ENCODE assay signal across 23 cellular contexts in genomic region chr10:115942106-115942505, GRCh38.
"Had no signal": no experiment of that assay in that cellular context is flagged by ENCODE, and none has a peak within 500 bp of the region (broad histone marks: within the 10 kb centered on the region; RNA-seq: fewer than 3 reads in every experiment).

No MANE protein-coding gene starts in this region.

- H3K4me1 Mint-ChIP-seq: activated naive CD8-positive, alpha-beta T cell treated with anti-CD3 and anti-CD28 coated beads for 36 hours; memory B cell; naive thymus-derived CD4-positive, alpha-beta T cell; neural progenitor cell had no signal

- H3K27ac ChIP-seq: body of pancreas, cardiac muscle cell, esophagus muscularis mucosa, heart left ventricle, neural progenitor cell, upper lobe of right lung had no signal

- H3K4me2 ChIP-seq: neural progenitor cell had no signal

- H3K9me3 Mint-ChIP-seq: activated T-helper 2 cell treated with anti-CD3 and anti-CD28 coated beads, Interferon-gamma antibody, Interleukin-2, Interleukin-4, amounts not matched to agents 10 μg/mL and 5 μg/mL and 100 μg/mL, durations not matched to agents 14 hours and 24 hours and 36 hours; dendritic cell treated with granulocyte-macrophage colony-stimulating factor and Interleukin-4, amounts not matched to agents 40 ng/mL and 50 ng/mL, for 4 days; memory B cell; neural progenitor cell; T-helper 1 cell treated with Interleukin-12 subunit alpha and Interleukin-12 subunit beta and Interleukin-4 antibody, amounts not matched to agents 30 μg/mL and 1 μg/mL, for 36 hours had no signal

- H3K27ac Mint-ChIP-seq: activated naive CD8-positive, alpha-beta T cell treated with anti-CD3 and anti-CD28 coated beads for 36 hours; activated T-helper 2 cell treated with anti-CD3 and anti-CD28 coated beads, Interferon-gamma antibody, Interleukin-2, Interleukin-4, amounts not matched to agents 10 μg/mL and 5 μg/mL and 100 μg/mL, durations not matched to agents 14 hours and 24 hours and 36 hours; dendritic cell treated with granulocyte-macrophage colony-stimulating factor and Interleukin-4, amounts not matched to agents 40 ng/mL and 50 ng/mL, for 4 days; effector memory CD8-positive, alpha-beta T cell; memory B cell; naive thymus-derived CD4-positive, alpha-beta T cell; neural progenitor cell; T-helper 1 cell treated with Interleukin-12 subunit alpha and Interleukin-12 subunit beta and Interleukin-4 antibody, amounts not matched to agents 30 μg/mL and 1 μg/mL, for 36 hours; WTC11 had no signal

- DNase-seq: activated naive CD4-positive, alpha-beta T cell treated with Interleukin-2 at 50 U/mL for 16 hours; activated naive CD8-positive, alpha-beta T cell treated with anti-CD3 and anti-CD28 coated beads for 36 hours; activated T-cell treated with anti-CD3 and anti-CD28 coated beads, Interleukin-2, amount 50 U/mL, for 4 hours; amygdala; body of pancreas; effector memory CD8-positive, alpha-beta T cell; heart left ventricle; left cardiac atrium; naive thymus-derived CD4-positive, alpha-beta T cell; small intestine; stimulated activated CD4-positive, alpha-beta T cell treated with anti-CD3 and anti-CD28 coated beads, Interleukin-2, amount 100 ng/mL, for 48 hours; stimulated activated naive CD4-positive, alpha-beta T cell treated with Interleukin-2 at 50 U/mL for 16 hours; T1000; upper lobe of right lung had no signal

- H3K27me3 Mint-ChIP-seq: activated naive CD8-positive, alpha-beta T cell treated with anti-CD3 and anti-CD28 coated beads for 36 hours; dendritic cell treated with granulocyte-macrophage colony-stimulating factor and Interleukin-4, amounts not matched to agents 40 ng/mL and 50 ng/mL, for 4 days; effector memory CD8-positive, alpha-beta T cell; memory B cell had no signal

- H3K9ac ChIP-seq: neural progenitor cell had no signal

- H3K27me3 ChIP-seq: body of pancreas, cardiac muscle cell, esophagus muscularis mucosa, heart left ventricle, neural progenitor cell, upper lobe of right lung had no signal

- H3K36me3 ChIP-seq: cardiac muscle cell, esophagus muscularis mucosa, heart left ventricle, neural progenitor cell, upper lobe of right lung had no signal

- H2AFZ ChIP-seq: neural progenitor cell had no signal

- H3K4me3 ChIP-seq: body of pancreas, cardiac muscle cell, esophagus muscularis mucosa, heart left ventricle, neural progenitor cell, upper lobe of right lung had no signal

- H3K4me3 Mint-ChIP-seq: activated naive CD8-positive, alpha-beta T cell treated with anti-CD3 and anti-CD28 coated beads for 36 hours; activated T-cell treated with anti-CD3 and anti-CD28 coated beads, Interleukin-2, amount 50 U/mL, for 4 hours; dendritic cell treated with granulocyte-macrophage colony-stimulating factor and Interleukin-4, amounts not matched to agents 40 ng/mL and 50 ng/mL, for 4 days; effector memory CD8-positive, alpha-beta T cell; memory B cell; naive thymus-derived CD4-positive, alpha-beta T cell; neural progenitor cell; T-helper 1 cell treated with Interleukin-12 subunit alpha and Interleukin-12 subunit beta and Interleukin-4 antibody, amounts not matched to agents 30 μg/mL and 1 μg/mL, for 36 hours; WTC11 had no signal

- ATAC-seq: activated T-cell treated with anti-CD3 and anti-CD28 coated beads, Interleukin-2, amount 50 U/mL, for 4 hours; body of pancreas; effector memory CD8-positive, alpha-beta T cell; heart left ventricle; left cardiac atrium; naive thymus-derived CD4-positive, alpha-beta T cell; sciatic nerve; upper lobe of right lung; WTC11 had no signal

- H3K9me3 ChIP-seq: body of pancreas, esophagus muscularis mucosa, heart left ventricle, upper lobe of right lung had no signal

- H3K36me3 Mint-ChIP-seq: activated naive CD8-positive, alpha-beta T cell treated with anti-CD3 and anti-CD28 coated beads for 36 hours; memory B cell; naive thymus-derived CD4-positive, alpha-beta T cell; neural progenitor cell; WTC11 had no signal

- H3K4me1 ChIP-seq: body of pancreas, heart left ventricle, neural progenitor cell, upper lobe of right lung had no signal
